In the genomic region with DNA sequence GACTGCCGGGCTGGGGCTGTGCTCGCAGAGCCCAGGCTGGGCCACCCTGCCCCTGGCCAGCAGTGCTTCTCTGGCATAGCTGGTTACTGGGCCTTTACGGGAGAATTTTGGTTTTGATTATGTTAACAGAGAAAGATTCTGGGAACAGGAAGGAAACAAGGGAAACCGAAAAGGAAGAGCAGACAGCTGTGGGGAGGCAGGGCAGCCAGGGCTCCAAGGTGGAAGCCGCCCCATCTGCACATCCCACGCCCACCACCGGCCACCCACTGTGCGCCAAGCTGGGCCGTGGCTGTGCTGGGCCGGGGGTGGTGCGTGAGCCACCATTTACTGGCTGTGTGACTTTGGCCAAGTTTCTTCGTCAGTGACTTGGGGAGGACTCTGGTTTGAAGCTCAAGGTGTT, we compare ENCODE assay signal across 10 cellular contexts. TPM values are rescaled to one million over a fixed set of nuclear protein-coding genes. Genes with fewer than 3 reads are reported as not detected.
A peak's percentile ranks its signal among the peaks of the same experiment; 100 is the strongest.
DNase-seq lines count a peak whose midpoint lies in the region; ATAC-seq and TF ChIP-seq lines count a peak whose summit lies in the region.
"Had no signal": no experiment of that assay in that cellular context is flagged by ENCODE, and none has a peak within 500 bp of the region (broad histone marks: within the 10 kb centered on the region; RNA-seq: fewer than 3 reads in every experiment).

No MANE protein-coding gene starts in this region.

- H3K27me3 ChIP-seq in SJSA1 (replicated peaks) (no peaks in the 10 kb centered on the region), gastroesophageal sphincter (no peaks in the 10 kb centered on the region)
- H3K27me3 ChIP-seq: cardiac muscle cell had no signal

- H3K27ac Mint-ChIP-seq in T-helper 2 cell treated with Interferon-gamma antibody and Interleukin-4, amounts not matched to agents 5 μg/mL and 100 μg/mL, for 36 hours, result peak overlapping the region; percentile 99

- no peaks in the 10 kb centered on the region for H3K9me3 ChIP-seq in SJSA1 (replicated peaks)
- no peaks in the 10 kb centered on the region for H3K9me3 ChIP-seq in gastroesophageal sphincter
- H3K9me3 ChIP-seq: A549 had no signal

- peak overlapping the region; percentile 99 for H3K4me3 Mint-ChIP-seq in T-helper 2 cell treated with Interferon-gamma antibody and Interleukin-4, amounts not matched to agents 5 μg/mL and 100 μg/mL, for 36 hours

- WGBS in gastroesophageal sphincter (ENCODE audit: low coverage in 1 of 2), 2 donors, result 38 to 70% methylated on average over 2 to 4 of the region's 12 CpGs

- H3K4me1 Mint-ChIP-seq in T-helper 2 cell treated with Interferon-gamma antibody and Interleukin-4, amounts not matched to agents 5 μg/mL and 100 μg/mL, for 36 hours (ENCODE audit: low read depth), result peaks cover 52% of the 10 kb centered on the region

- H3K9me3 Mint-ChIP-seq in T-helper 2 cell treated with Interferon-gamma antibody and Interleukin-4, amounts not matched to agents 5 μg/mL and 100 μg/mL, for 36 hours, result no peaks in the 10 kb centered on the region

- no peak for TF ChIP-seq POLR2A in gastroesophageal sphincter (IDR thresholded peaks at IDR 0.05)

- peak; percentile 6 for ATAC-seq in gastroesophageal sphincter
- no peak for ATAC-seq in left lobe of liver

- DNase-seq in T-helper 2 cell treated with Interferon-gamma antibody and Interleukin-4, amounts not matched to agents 5 μg/mL and 100 μg/mL, for 36 hours (ENCODE audit: low spot score), result peak; percentile 27
- no peak for DNase-seq in T-helper 2 cell
- DNase-seq in SJSA1 (ENCODE audit: low read depth in 1 of 2, low spot score in 2 of 2), result no peak
- DNase-seq in substantia nigra (lab: John Stamatoyannopoulos, UW), result peak in 1 of 49 donors; percentile 35
- DNase-seq in NCI-H1436 treated with DMSO at 0.1 percent for 48 hours (lab: John Stamatoyannopoulos, UW), result no peak
- no peak for DNase-seq in left lobe of liver (ENCODE audit: low spot score)
- no peak for DNase-seq in cerebellar cortex (ENCODE audit: low spot score)

- H3K36me3 ChIP-seq in SJSA1 (no peaks in the 10 kb centered on the region), gastroesophageal sphincter (peaks cover 0 to 10% of the 10 kb centered on the region in 2 donors)
- H3K36me3 ChIP-seq: cardiac muscle cell had no signal

- peaks cover 31% of the 10 kb centered on the region for H3K36me3 Mint-ChIP-seq in T-helper 2 cell treated with Interferon-gamma antibody and Interleukin-4, amounts not matched to agents 5 μg/mL and 100 μg/mL, for 36 hours (ENCODE audit: low read depth)

- H3K27me3 Mint-ChIP-seq in T-helper 2 cell treated with Interferon-gamma antibody and Interleukin-4, amounts not matched to agents 5 μg/mL and 100 μg/mL, for 36 hours (ENCODE audit: low read depth), result no peaks in the 10 kb centered on the region

- peaks cover 17% of the 10 kb centered on the region for H3K4me1 ChIP-seq in SJSA1 (replicated peaks)
- H3K4me1 ChIP-seq in gastroesophageal sphincter, result peaks cover 0 to 68% (median 39%) of the 10 kb centered on the region in 3 donors
- H3K4me1 ChIP-seq: A549 had no signal

- no peak overlapping the region; the same call in 1 of the 2 replicates for H3K27ac ChIP-seq in SJSA1
- peak overlapping the region in 3 of 4 donors; percentile 71 to 77 (median 73) for H3K27ac ChIP-seq in gastroesophageal sphincter
- H3K27ac ChIP-seq in substantia nigra (ENCODE audit: low read depth, low read length, poor library complexity, severe bottlenecking), result peak overlapping the region; percentile 30
- H3K27ac ChIP-seq: cardiac muscle cell had no signal

- H3K4me3 ChIP-seq in SJSA1, result peak overlapping the region; percentile 46
- peak overlapping the region in 1 of 2 donors; percentile 44 for H3K4me3 ChIP-seq in gastroesophageal sphincter
- H3K4me3 ChIP-seq: A549, cardiac muscle cell had no signal

- no peak for TF ChIP-seq EP300 in gastroesophageal sphincter (IDR thresholded peaks at IDR 0.05)

- TF ChIP-seq CTCF in gastroesophageal sphincter (IDR thresholded peaks at IDR 0.05), result no peak

RNA-seq across cellular contexts. Expression of a gene that starts 20.1 kb away (rescaled TPM):
- 5.9 and 7.6 TPM in 2 replicates for total RNA-seq in SJSA1 (2014; rRNA removed; shearing (Covaris generic))
- total RNA-seq in gastroesophageal sphincter (10 to 100 TPM; 26.8 to 36.4 (median 29.3) TPM), left lobe of liver (59.8 TPM)

RNA-seq across cellular contexts. Expression of a gene that starts 30.7 kb away (rescaled TPM):
- 98.4 and 138 TPM in 2 replicates for total RNA-seq in SJSA1 (2014; rRNA removed; shearing (Covaris generic))
- 100 to 1,000 TPM; 230 to 384 (median 297) TPM for total RNA-seq in gastroesophageal sphincter
- total RNA-seq in left lobe of liver, result 113 TPM

RNA-seq across cellular contexts. Expression of a gene that starts 56.8 kb away (rescaled TPM):
- 37.2 and 49.7 TPM in 2 replicates for total RNA-seq in SJSA1 (2014; rRNA removed; shearing (Covaris generic))
- total RNA-seq in gastroesophageal sphincter (10 to 100 TPM; 54.8 to 74.0 (median 70.4) TPM), left lobe of liver (13.1 TPM)
